Comparison of ENCODE assay signal across 14 cellular contexts in the genomic region with DNA sequence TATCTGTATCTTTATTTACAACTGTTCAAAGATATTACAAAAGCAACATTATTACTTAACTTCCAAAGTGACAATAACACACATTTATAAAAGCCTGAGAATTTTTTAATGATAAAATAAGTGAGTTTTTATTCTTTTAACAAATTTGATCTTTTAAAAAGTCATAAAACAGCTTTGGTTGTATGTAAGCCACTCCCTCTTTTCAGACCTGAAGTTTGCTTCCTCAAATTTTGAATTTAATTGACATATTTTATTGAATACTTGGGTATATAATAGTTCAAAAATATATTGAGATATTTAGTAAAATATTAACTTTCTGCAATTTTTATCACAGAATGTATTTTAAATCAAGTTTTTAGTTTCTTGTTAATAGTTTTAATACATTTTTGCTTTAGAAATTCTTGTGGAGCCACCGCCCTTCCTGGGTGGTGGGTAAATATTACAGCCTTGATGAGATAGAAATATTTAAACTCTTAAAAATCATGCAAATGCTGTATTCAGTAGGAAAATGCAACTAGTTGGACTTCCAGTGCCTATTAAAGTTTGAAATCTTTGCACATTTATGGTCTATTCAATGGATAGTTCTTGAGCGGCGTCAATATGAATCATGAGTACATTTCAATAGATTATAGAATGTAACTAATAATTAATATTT. TPM values are rescaled to one million over a fixed set of nuclear protein-coding genes. Genes with fewer than 3 reads are reported as not detected.
DNase-seq lines count a peak whose midpoint lies in the region; ATAC-seq and TF ChIP-seq lines count a peak whose summit lies in the region.
"Had no signal": no experiment of that assay in that cellular context is flagged by ENCODE, and none has a peak within 500 bp of the region (broad histone marks: within the 10 kb centered on the region; RNA-seq: fewer than 3 reads in every experiment).

No MANE protein-coding gene starts in this region.

- H3K27me3 Mint-ChIP-seq in CD4-positive, alpha-beta T cell, result no peaks in the 10 kb centered on the region
- H3K27me3 Mint-ChIP-seq in IgD-negative memory B cell, result no peaks in the 10 kb centered on the region
- H3K27me3 Mint-ChIP-seq in activated CD4-positive, alpha-beta memory T cell treated with anti-CD3 and anti-CD28 coated beads, Interleukin-2, amount 10 ng/mL, durations not matched to agents 7 days and 5 days, result no peaks in the 10 kb centered on the region

- peak; percentile 10 for TF ChIP-seq CTCF in CD4-positive, alpha-beta T cell (IDR thresholded peaks at IDR 0.05)
- no peak for TF ChIP-seq CTCF in PC-9 (conservative IDR thresholded peaks at IDR 0.05)

- peaks cover 60% of the 10 kb centered on the region for H3K4me1 Mint-ChIP-seq in CD4-positive, alpha-beta T cell (ENCODE audit: low read depth)
- H3K4me1 Mint-ChIP-seq in IgD-negative memory B cell, result peaks cover 43 to 52% (median 48%) of the 10 kb centered on the region in 3 donors
- peaks cover 48% of the 10 kb centered on the region for H3K4me1 Mint-ChIP-seq in activated CD4-positive, alpha-beta memory T cell treated with anti-CD3 and anti-CD28 coated beads, Interleukin-2, amount 10 ng/mL, durations not matched to agents 7 days and 5 days
- H3K4me1 Mint-ChIP-seq: nephron had no signal

- POLR2A ChIA-PET in CD4-positive, alpha-beta T cell (lab: Charles Lee), result interaction anchor here (0.6 to 8.5 kb wide), 22 partner anchors 8 to 120 kb away, joined by 3 to 268 read pairs (median 6); no protein-coding TSS in a partner anchor
- POLR2A ChIA-PET in activated CD4-positive, alpha-beta memory T cell treated with anti-CD3 and anti-CD28 coated beads, Interleukin-2, amount 10 ng/mL, durations not matched to agents 7 days and 5 days (lab: Charles Lee), result interaction anchor here (0.7 to 12.5 kb wide), 28 partner anchors 10 to 864 kb away, joined by 3 to 512 read pairs (median 6); partner anchors contain the start of gene DENND1B
- POLR2A ChIA-PET in PC-9 (lab: Charles Lee; ENCODE audit: unreplicated experiment), result no interaction called here

- peak overlapping the region; percentile 95 for H3K4me3 Mint-ChIP-seq in CD4-positive, alpha-beta T cell
- H3K4me3 Mint-ChIP-seq in IgD-negative memory B cell, result peak overlapping the region; percentile 82 to 98 (median 92)
- peak overlapping the region; percentile 94 for H3K4me3 Mint-ChIP-seq in activated CD4-positive, alpha-beta memory T cell treated with anti-CD3 and anti-CD28 coated beads, Interleukin-2, amount 10 ng/mL, durations not matched to agents 7 days and 5 days
- H3K4me3 Mint-ChIP-seq: nephron had no signal

- no peaks in the 10 kb centered on the region for H3K9me3 Mint-ChIP-seq in CD4-positive, alpha-beta T cell
- H3K9me3 Mint-ChIP-seq in IgD-negative memory B cell, result no peaks in the 10 kb centered on the region
- no peaks in the 10 kb centered on the region for H3K9me3 Mint-ChIP-seq in activated CD4-positive, alpha-beta memory T cell treated with anti-CD3 and anti-CD28 coated beads, Interleukin-2, amount 10 ng/mL, durations not matched to agents 7 days and 5 days
- H3K9me3 Mint-ChIP-seq: nephron had no signal

- no TSS peak for BruUV-seq in PC-9 (replicated peaks; lab: Mats Ljungman, UMichigan)

- H3K4me1 ChIP-seq in mucosa of stomach (ENCODE audit: control insufficient read depth, insufficient read depth, low read length) (no peaks in the 10 kb centered on the region), PC-9 (replicated peaks; ENCODE audit: insufficient read depth) (0 out of 2 replicates have a peak, but pooled peaks cover 5% of the 10 kb centered on the region)

- no peaks in the 10 kb centered on the region for H3K79me2 ChIP-seq in PC-9 (ENCODE audit: low read depth)

- peaks cover 59% of the 10 kb centered on the region for H3K36me3 Mint-ChIP-seq in CD4-positive, alpha-beta T cell (ENCODE audit: low read depth)
- peaks cover 13% of the 10 kb centered on the region for H3K36me3 Mint-ChIP-seq in IgD-negative memory B cell
- H3K36me3 Mint-ChIP-seq in activated CD4-positive, alpha-beta memory T cell treated with anti-CD3 and anti-CD28 coated beads, Interleukin-2, amount 10 ng/mL, durations not matched to agents 7 days and 5 days (ENCODE audit: low read depth), result peaks cover 53% of the 10 kb centered on the region

- CTCF ChIA-PET in CD4-positive, alpha-beta T cell (lab: Charles Lee), result interaction anchor here (0.9 to 3.9 kb wide), 6 partner anchors 9 to 113 kb away, joined by 3 to 29 read pairs (median 4); no protein-coding TSS in a partner anchor
- CTCF ChIA-PET in activated CD4-positive, alpha-beta memory T cell treated with anti-CD3 and anti-CD28 coated beads, Interleukin-2, amount 10 ng/mL, durations not matched to agents 7 days and 5 days (lab: Charles Lee), result interaction anchor here (1.1 to 7.9 kb wide), 3 partner anchors 17 to 83 kb away, joined by 4 to 99 read pairs (median 38); no protein-coding TSS in a partner anchor
- CTCF ChIA-PET in PC-9 (lab: Charles Lee), result no interaction called here

- peak overlapping the region; percentile 98 for H3K27ac Mint-ChIP-seq in CD4-positive, alpha-beta T cell
- H3K27ac Mint-ChIP-seq in IgD-negative memory B cell, result peak overlapping the region; percentile 71 to 90 (median 86)
- H3K27ac Mint-ChIP-seq in activated CD4-positive, alpha-beta memory T cell treated with anti-CD3 and anti-CD28 coated beads, Interleukin-2, amount 10 ng/mL, durations not matched to agents 7 days and 5 days, result peak overlapping the region; percentile 98
- H3K27ac Mint-ChIP-seq: nephron had no signal

- peak overlapping the region; percentile 25 for H3K9ac ChIP-seq in mucosa of stomach (ENCODE audit: low read length)

- H3K9me3 ChIP-seq in CD4-positive, alpha-beta T cell (ENCODE audit: control insufficient read depth, low read length), result no peaks in the 10 kb centered on the region
- no peaks in the 10 kb centered on the region for H3K9me3 ChIP-seq in mucosa of stomach (ENCODE audit: control insufficient read depth, low read length)
- H3K9me3 ChIP-seq in PC-9 (ENCODE audit: insufficient read depth, low read depth), result no peaks in the 10 kb centered on the region

- no peak overlapping the region for H3K4me2 ChIP-seq in PC-9

- H3K9me2 ChIP-seq in PC-9 (ENCODE audit: insufficient read depth), result no peaks in the 10 kb centered on the region; the same call in 1 of the 2 replicates

- H3K36me3 ChIP-seq in mucosa of stomach (ENCODE audit: control insufficient read depth, insufficient read depth, low read length) (no peaks in the 10 kb centered on the region), PC-9 (ENCODE audit: low read depth) (no peaks in the 10 kb centered on the region)

- H3F3A ChIP-seq in PC-9 (ENCODE audit: insufficient read depth, low read depth), result no peaks in the 10 kb centered on the region; the same call in 1 of the 2 replicates

- H3K4me3 ChIP-seq in mucosa of stomach (ENCODE audit: low read length) (no peak overlapping the region), PC-9 (no peak overlapping the region)

- H3K27ac ChIP-seq in CD4-positive, alpha-beta T cell (ENCODE audit: low read depth, low read length), result peak overlapping the region; percentile 67
- H3K27ac ChIP-seq in PC-9, result no peak overlapping the region

- ATAC-seq in CD4-positive, alpha-beta T cell (ENCODE audit: poor library complexity), result no peak
- ATAC-seq in HG02642 (IDR thresholded peaks at IDR 0.05; ENCODE audit: poor library complexity, unreplicated experiment) (no peak), HG02970 (IDR thresholded peaks at IDR 0.05; ENCODE audit: low FRiP score, unreplicated experiment) (no peak), GM21423 (IDR thresholded peaks at IDR 0.05; ENCODE audit: unreplicated experiment) (no peak)

- intact Hi-C loops in CD4-positive, alpha-beta T cell (cut with DNase I, micrococcal nuclease), result loop anchor here (1.0 to 5.0 kb wide), 7 partner anchors 18 to 482 kb away; partner anchors contain the start of gene NEK7 (in 1 of the 2)
- intact Hi-C loops in PC-9 (cut with micrococcal nuclease; ENCODE audit: unreplicated experiment), result no loop called here

- H2AFZ ChIP-seq in PC-9, result no peak overlapping the region

- no peaks in the 10 kb centered on the region for H4K20me1 ChIP-seq in PC-9 (ENCODE audit: insufficient read depth)

- no peaks in the 10 kb centered on the region for H3K27me3 ChIP-seq in CD4-positive, alpha-beta T cell (ENCODE audit: control insufficient read depth, insufficient read depth, low read length)
- no peaks in the 10 kb centered on the region for H3K27me3 ChIP-seq in mucosa of stomach (ENCODE audit: control insufficient read depth, insufficient read depth, low read length)
- H3K27me3 ChIP-seq in PC-9 (ENCODE audit: insufficient read depth, low read depth), result no peaks in the 10 kb centered on the region

- no peak for DNase-seq in CD4-positive, alpha-beta T cell
- no peak for DNase-seq in activated CD4-positive, alpha-beta memory T cell treated with anti-CD3 and anti-CD28 coated beads, Interleukin-2, amount 10 ng/mL, durations not matched to agents 7 days and 5 days
- no peak for DNase-seq in PC-9
- DNase-seq: DMS 273 treated with DMSO at 0.1 percent for 48 hours; hypothalamus; SHP77 treated with DMSO at 0.1 percent for 48 hours; stimulated activated CD4-positive, alpha-beta T cell treated with anti-CD3 and anti-CD28 coated beads, Interleukin-4, amount 100 ng/mL, for 4 hours had no signal

RNA-seq across cellular contexts. Expression of gene PTPRC, which starts 0.9 kb away (rescaled TPM):
- 100 to 1,000 TPM; 661 to 698 TPM for total RNA-seq in CD4-positive, alpha-beta T cell
- polyA plus RNA-seq in IgD-negative memory B cell, result 744 TPM
- total RNA-seq in activated CD4-positive, alpha-beta memory T cell treated with anti-CD3 and anti-CD28 coated beads, Interleukin-2, amount 10 ng/mL, durations not matched to agents 7 days and 5 days, result 100 to 1,000 TPM; 724 to 731 TPM
- 0.58 and 0.79 TPM in 2 replicates for total RNA-seq in PC-9 (2021)
- total RNA-seq: dermis microvascular lymphatic vessel endothelial cell had no signal

Comparison
In these comparisons a context has a peak if more than half of its experiments do, and no peak if none do; other contexts are left out.
1. RNA of gene PTPRC, which starts 0.9 kb away (total RNA-seq): 724 to 731 TPM in activated CD4-positive, alpha-beta memory T cell treated with anti-CD3 and anti-CD28 coated beads, Interleukin-2, amount 10 ng/mL, durations not matched to agents 7 days and 5 days and 661 to 698 TPM in CD4-positive, alpha-beta T cell; 0.58 to 0.79 TPM in PC-9; every median in the first group is over 100 times any median in the second.
2. Peak in every context shown above with its lines, with median percentiles within 50 percentile points of each other: H3K27ac Mint-ChIP-seq and H3K4me3 Mint-ChIP-seq.